Comparison of ENCODE assay signal across 1 cellular context in the genomic region with DNA sequence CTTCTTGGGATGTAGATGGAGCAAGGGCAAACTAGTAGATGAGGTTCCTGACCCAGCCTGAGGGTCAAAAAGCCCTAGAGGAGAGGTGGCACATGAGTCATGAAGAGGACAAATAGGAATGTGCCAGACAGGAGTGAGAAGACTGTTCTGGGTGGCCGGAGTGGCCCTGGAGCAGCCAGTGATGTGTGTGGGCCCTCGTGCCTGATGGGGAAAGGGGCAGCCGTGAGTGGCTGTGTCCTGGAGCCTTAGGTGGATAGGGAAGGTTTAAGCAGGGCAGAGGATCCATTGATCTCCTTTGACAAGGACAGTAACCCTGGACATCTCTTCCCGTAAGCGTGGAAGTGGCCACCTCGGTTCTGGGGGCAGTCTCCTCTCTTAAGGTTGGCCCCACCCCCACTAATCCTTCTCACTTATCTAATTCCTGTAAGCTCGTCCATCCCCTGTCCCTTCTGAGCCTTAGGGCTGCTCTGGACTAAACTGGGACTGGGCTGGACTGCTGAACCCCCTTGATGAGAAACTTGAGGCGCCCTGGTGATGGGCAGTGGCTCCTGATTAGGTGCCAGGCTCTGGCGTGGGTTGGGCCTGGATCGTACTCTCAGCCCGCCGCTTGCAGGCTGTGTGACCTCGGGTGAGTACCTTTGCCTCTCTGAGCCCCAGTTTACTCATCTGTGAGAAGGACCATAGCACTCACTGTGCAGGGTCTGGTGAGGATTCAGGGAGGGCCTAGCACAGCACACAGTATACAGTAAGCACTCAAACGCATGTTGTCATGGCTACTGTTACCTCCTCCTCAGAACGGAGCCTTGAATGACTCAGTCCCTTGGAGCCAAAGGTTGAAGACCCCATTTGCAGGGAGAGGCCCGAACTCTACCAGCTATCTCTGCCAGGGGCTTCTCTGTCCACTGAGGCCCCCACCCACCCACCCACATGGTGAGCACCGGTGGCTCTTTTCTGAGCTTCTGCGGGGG.
TF ChIP-seq lines count a peak whose summit lies in the region.

No MANE protein-coding gene starts in this region.

TF ChIP-seq in WTC11, 78 proteins besides CTCF, POLR2A, EP300 and RAD21 (continued from another document):
- TF ChIP-seq, protein P1, sequence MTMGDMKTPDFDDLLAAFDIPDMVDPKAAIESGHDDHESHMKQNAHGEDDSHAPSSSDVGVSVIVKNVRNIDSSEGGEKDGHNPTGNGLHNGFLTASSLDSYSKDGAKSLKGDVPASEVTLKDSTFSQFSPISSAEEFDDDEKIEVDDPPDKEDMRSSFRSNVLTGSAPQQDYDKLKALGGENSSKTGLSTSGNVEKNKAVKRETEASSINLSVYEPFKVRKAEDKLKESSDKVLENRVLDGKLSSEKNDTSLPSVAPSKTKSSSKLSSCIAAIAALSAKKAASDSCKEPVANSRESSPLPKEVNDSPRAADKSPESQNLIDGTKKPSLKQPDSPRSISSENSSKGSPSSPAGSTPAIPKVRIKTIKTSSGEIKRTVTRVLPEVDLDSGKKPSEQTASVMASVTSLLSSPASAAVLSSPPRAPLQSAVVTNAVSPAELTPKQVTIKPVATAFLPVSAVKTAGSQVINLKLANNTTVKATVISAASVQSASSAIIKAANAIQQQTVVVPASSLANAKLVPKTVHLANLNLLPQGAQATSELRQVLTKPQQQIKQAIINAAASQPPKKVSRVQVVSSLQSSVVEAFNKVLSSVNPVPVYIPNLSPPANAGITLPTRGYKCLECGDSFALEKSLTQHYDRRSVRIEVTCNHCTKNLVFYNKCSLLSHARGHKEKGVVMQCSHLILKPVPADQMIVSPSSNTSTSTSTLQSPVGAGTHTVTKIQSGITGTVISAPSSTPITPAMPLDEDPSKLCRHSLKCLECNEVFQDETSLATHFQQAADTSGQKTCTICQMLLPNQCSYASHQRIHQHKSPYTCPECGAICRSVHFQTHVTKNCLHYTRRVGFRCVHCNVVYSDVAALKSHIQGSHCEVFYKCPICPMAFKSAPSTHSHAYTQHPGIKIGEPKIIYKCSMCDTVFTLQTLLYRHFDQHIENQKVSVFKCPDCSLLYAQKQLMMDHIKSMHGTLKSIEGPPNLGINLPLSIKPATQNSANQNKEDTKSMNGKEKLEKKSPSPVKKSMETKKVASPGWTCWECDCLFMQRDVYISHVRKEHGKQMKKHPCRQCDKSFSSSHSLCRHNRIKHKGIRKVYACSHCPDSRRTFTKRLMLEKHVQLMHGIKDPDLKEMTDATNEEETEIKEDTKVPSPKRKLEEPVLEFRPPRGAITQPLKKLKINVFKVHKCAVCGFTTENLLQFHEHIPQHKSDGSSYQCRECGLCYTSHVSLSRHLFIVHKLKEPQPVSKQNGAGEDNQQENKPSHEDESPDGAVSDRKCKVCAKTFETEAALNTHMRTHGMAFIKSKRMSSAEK (CRISPR knock-in tag; IDR thresholded peaks at IDR 0.05; ENCODE audit: borderline replicate concordance) = no peak
- no peak for TF ChIP-seq FOXP1 (CRISPR knock-in tag; IDR thresholded peaks at IDR 0.05; ENCODE audit: borderline replicate concordance)
